Comparison of ENCODE assay signal across 1 cellular context in the genomic region with DNA sequence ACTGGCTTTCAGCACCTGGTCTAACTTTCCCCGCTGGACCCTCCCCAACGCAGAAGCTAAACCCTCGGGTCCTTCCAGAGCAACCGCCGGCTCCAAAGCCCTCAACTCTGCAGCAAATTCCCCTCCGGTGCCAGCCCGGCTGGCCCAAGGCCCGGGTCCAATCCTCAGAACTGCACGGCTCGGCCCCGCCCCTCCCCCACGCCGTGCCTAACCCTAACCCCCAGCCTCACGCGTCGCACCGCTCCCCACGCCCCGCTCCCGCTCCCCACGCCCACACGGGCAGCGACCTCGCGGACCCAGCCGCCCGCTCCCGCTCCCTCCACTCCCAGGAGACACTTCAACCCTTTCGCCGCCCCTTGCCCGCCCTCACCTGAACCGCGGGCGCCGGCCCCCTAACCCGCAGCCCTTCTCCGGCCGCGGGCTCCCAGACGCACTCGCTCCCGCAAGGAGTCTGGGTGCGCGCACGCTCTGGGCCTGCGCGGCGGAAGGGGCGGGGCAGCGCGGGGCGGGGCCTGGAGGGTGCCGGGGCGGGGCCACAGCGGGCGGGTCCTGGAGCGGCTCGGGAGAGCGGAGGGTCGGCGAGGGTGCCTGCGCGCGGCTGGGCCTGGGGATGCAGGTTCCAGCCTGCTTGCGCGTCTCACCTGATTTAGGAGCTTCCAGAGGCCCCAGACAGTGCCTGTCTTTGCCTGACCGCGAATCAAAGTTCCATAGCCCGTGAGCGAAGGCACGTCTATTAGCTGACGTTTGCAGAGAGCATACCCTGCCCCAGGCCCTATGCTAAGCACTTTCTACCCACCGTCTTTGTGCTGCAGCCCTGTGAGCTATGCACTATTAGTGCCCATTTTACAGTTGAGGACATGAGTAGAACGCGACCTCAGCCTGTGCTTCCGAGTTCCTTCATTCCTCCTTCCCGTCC.
TF ChIP-seq lines count a peak whose summit lies in the region.

A gene (minus strand): TSS at position 453 of the 916 bp plus-strand sequence. CDS start 2,729 bp downstream, outside the sequence.

TF ChIP-seq in HepG2, 621 proteins besides CTCF, POLR2A, EP300 and RAD21 (continued from another document and continues in another):
- TF ChIP-seq, protein P1, sequence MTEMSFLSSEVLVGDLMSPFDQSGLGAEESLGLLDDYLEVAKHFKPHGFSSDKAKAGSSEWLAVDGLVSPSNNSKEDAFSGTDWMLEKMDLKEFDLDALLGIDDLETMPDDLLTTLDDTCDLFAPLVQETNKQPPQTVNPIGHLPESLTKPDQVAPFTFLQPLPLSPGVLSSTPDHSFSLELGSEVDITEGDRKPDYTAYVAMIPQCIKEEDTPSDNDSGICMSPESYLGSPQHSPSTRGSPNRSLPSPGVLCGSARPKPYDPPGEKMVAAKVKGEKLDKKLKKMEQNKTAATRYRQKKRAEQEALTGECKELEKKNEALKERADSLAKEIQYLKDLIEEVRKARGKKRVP (CRISPR knock-in tag; IDR thresholded peaks at IDR 0.05): no peak
- TF ChIP-seq PTBP1 (IDR thresholded peaks at IDR 0.05; ENCODE audit: low read depth, low read length, poor library complexity, severe bottlenecking): no peak
- TF ChIP-seq ZNF530 (CRISPR knock-in tag; IDR thresholded peaks at IDR 0.05; ENCODE audit: low read depth): no peak
- TF ChIP-seq RFXAP (CRISPR knock-in tag; IDR thresholded peaks at IDR 0.05; ENCODE audit: borderline replicate concordance): 0 out of 2 replicates have a peak, but pooled peaks have one; percentile 4
- TF ChIP-seq ATM (IDR thresholded peaks at IDR 0.05; ENCODE audit: borderline replicate concordance): no peak
- TF ChIP-seq KLF15 (CRISPR knock-in tag; IDR thresholded peaks at IDR 0.05; ENCODE audit: borderline replicate concordance): 0 out of 2 replicates have a peak, but pooled peaks have one; percentile 42
- TF ChIP-seq ZBTB8A (CRISPR knock-in tag; IDR thresholded peaks at IDR 0.05; ENCODE audit: borderline replicate concordance, low read depth): no peak
- TF ChIP-seq, protein P2, sequence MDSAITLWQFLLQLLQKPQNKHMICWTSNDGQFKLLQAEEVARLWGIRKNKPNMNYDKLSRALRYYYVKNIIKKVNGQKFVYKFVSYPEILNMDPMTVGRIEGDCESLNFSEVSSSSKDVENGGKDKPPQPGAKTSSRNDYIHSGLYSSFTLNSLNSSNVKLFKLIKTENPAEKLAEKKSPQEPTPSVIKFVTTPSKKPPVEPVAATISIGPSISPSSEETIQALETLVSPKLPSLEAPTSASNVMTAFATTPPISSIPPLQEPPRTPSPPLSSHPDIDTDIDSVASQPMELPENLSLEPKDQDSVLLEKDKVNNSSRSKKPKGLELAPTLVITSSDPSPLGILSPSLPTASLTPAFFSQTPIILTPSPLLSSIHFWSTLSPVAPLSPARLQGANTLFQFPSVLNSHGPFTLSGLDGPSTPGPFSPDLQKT (CRISPR knock-in tag; IDR thresholded peaks at IDR 0.05; ENCODE audit: borderline replicate concordance): no peak; the same call in 1 of the 2 replicates
- peak; percentile 40; the same call in 1 of the 2 replicates for TF ChIP-seq TBX2 (CRISPR knock-in tag; IDR thresholded peaks at IDR 0.05; ENCODE audit: borderline replicate concordance)
- 0 out of 2 replicates have a peak, but pooled peaks have one; percentile 55 for TF ChIP-seq ZNF230 (CRISPR knock-in tag; IDR thresholded peaks at IDR 0.05)
- no peak for TF ChIP-seq REL (CRISPR knock-in tag; conservative IDR thresholded peaks at IDR 0.05)
- TF ChIP-seq, protein P3, sequence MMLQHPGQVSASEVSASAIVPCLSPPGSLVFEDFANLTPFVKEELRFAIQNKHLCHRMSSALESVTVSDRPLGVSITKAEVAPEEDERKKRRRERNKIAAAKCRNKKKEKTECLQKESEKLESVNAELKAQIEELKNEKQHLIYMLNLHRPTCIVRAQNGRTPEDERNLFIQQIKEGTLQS (CRISPR knock-in tag; IDR thresholded peaks at IDR 0.05): no peak
- TF ChIP-seq ZNF790 (CRISPR knock-in tag; IDR thresholded peaks at IDR 0.05; ENCODE audit: borderline replicate concordance): no peak
- no peak for TF ChIP-seq PAF1 (CRISPR knock-in tag; IDR thresholded peaks at IDR 0.05)
- TF ChIP-seq, protein P4, sequence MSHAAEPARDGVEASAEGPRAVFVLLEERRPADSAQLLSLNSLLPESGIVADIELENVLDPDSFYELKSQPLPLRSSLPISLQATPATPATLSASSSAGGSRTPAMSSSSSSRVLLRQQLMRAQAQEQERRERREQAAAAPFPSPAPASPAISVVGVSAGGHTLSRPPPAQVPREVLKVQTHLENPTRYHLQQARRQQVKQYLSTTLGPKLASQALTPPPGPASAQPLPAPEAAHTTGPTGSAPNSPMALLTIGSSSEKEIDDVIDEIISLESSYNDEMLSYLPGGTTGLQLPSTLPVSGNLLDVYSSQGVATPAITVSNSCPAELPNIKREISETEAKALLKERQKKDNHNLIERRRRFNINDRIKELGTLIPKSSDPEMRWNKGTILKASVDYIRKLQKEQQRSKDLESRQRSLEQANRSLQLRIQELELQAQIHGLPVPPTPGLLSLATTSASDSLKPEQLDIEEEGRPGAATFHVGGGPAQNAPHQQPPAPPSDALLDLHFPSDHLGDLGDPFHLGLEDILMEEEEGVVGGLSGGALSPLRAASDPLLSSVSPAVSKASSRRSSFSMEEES (CRISPR knock-in tag; IDR thresholded peaks at IDR 0.05): no peak
- TF ChIP-seq ELF4 (CRISPR knock-in tag; IDR thresholded peaks at IDR 0.05; ENCODE audit: borderline replicate concordance): no peak
- TF ChIP-seq CREM (IDR thresholded peaks at IDR 0.05): no peak
- no peak for TF ChIP-seq CREM (CRISPR knock-in tag; IDR thresholded peaks at IDR 0.05)
- TF ChIP-seq TOPORS (CRISPR knock-in tag; IDR thresholded peaks at IDR 0.05): no peak
- no peak for TF ChIP-seq SP1 (IDR thresholded peaks at IDR 0.05)
- TF ChIP-seq SP1 (CRISPR knock-in tag; IDR thresholded peaks at IDR 0.05): peak; percentile 58; the same call in 1 of the 2 replicates
- peak; percentile 74 for TF ChIP-seq KDM5A (IDR thresholded peaks at IDR 0.05; ENCODE audit: borderline replicate concordance, low read length)
- TF ChIP-seq, protein P5, sequence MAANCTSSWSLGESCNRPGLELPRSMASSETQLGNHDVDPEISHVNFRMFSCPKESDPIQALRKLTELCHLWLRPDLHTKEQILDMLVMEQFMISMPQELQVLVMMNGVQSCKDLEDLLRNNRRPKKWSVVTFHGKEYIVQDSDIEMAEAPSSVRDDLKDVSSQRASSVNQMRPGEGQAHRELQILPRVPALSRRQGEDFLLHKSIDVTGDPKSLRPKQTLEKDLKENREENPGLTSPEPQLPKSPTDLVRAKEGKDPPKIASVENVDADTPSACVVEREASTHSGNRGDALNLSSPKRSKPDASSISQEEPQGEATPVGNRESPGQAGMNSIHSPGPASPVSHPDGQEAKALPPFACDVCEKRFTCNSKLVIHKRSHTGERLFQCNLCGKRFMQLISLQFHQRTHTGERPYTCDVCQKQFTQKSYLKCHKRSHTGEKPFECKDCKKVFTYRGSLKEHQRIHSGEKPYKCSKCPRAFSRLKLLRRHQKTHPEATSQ (CRISPR knock-in tag; IDR thresholded peaks at IDR 0.05; ENCODE audit: borderline replicate concordance): no peak
- TF ChIP-seq JARID2 (CRISPR knock-in tag; IDR thresholded peaks at IDR 0.05; ENCODE audit: insufficient replicate concordance): no peak
- TF ChIP-seq ZNF180 (CRISPR knock-in tag; IDR thresholded peaks at IDR 0.05; ENCODE audit: borderline replicate concordance, low read depth): no peak
- TF ChIP-seq HOXD1 (CRISPR knock-in tag; IDR thresholded peaks at IDR 0.05): no peak
- no peak for TF ChIP-seq RFX3 (CRISPR knock-in tag; IDR thresholded peaks at IDR 0.05)
- TF ChIP-seq ZNF335 (CRISPR knock-in tag; IDR thresholded peaks at IDR 0.05): 0 out of 2 replicates have a peak, but pooled peaks have one; percentile 30
- TF ChIP-seq, protein P6, sequence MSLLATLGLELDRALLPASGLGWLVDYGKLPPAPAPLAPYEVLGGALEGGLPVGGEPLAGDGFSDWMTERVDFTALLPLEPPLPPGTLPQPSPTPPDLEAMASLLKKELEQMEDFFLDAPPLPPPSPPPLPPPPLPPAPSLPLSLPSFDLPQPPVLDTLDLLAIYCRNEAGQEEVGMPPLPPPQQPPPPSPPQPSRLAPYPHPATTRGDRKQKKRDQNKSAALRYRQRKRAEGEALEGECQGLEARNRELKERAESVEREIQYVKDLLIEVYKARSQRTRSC (CRISPR knock-in tag; IDR thresholded peaks at IDR 0.05; ENCODE audit: low read depth): no peak
- TF ChIP-seq, protein P7, sequence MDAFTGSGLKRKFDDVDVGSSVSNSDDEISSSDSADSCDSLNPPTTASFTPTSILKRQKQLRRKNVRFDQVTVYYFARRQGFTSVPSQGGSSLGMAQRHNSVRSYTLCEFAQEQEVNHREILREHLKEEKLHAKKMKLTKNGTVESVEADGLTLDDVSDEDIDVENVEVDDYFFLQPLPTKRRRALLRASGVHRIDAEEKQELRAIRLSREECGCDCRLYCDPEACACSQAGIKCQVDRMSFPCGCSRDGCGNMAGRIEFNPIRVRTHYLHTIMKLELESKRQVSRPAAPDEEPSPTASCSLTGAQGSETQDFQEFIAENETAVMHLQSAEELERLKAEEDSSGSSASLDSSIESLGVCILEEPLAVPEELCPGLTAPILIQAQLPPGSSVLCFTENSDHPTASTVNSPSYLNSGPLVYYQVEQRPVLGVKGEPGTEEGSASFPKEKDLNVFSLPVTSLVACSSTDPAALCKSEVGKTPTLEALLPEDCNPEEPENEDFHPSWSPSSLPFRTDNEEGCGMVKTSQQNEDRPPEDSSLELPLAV (CRISPR knock-in tag; conservative IDR thresholded peaks at IDR 0.05; ENCODE audit: low read depth): no peak
- no peak for TF ChIP-seq ZNF3 (CRISPR knock-in tag; IDR thresholded peaks at IDR 0.05)
- 0 out of 2 replicates have a peak, but pooled peaks have one; percentile 46 for TF ChIP-seq MEIS2 (CRISPR knock-in tag; IDR thresholded peaks at IDR 0.05)
- TF ChIP-seq ZNF577 (CRISPR knock-in tag; IDR thresholded peaks at IDR 0.05; ENCODE audit: borderline replicate concordance, low read depth): no peak
- TF ChIP-seq, protein P8, sequence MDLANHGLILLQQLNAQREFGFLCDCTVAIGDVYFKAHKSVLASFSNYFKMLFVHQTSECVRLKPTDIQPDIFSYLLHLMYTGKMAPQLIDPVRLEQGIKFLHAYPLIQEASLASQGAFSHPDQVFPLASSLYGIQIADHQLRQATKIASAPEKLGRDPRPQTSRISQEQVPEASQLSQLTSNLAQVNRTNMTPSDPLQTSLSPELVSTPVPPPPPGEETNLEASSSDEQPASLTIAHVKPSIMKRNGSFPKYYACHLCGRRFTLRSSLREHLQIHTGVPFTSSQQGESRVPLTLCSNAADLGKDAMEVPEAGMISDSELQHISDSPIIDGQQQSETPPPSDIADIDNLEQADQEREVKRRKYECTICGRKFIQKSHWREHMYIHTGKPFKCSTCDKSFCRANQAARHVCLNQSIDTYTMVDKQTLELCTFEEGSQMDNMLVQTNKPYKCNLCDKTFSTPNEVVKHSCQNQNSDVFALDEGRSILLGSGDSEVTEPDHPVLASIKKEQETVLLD (CRISPR knock-in tag; IDR thresholded peaks at IDR 0.05; ENCODE audit: low read depth): no peak
- peak; percentile 36 for TF ChIP-seq ZNF501 (CRISPR knock-in tag; IDR thresholded peaks at IDR 0.05)
- TF ChIP-seq, protein P9, sequence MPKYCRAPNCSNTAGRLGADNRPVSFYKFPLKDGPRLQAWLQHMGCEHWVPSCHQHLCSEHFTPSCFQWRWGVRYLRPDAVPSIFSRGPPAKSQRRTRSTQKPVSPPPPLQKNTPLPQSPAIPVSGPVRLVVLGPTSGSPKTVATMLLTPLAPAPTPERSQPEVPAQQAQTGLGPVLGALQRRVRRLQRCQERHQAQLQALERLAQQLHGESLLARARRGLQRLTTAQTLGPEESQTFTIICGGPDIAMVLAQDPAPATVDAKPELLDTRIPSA (CRISPR knock-in tag; IDR thresholded peaks at IDR 0.05; ENCODE audit: borderline replicate concordance): no peak
- TF ChIP-seq SP2 (CRISPR knock-in tag; IDR thresholded peaks at IDR 0.05): no peak; the same call in 1 of the 2 replicates
- TF ChIP-seq, protein P10, sequence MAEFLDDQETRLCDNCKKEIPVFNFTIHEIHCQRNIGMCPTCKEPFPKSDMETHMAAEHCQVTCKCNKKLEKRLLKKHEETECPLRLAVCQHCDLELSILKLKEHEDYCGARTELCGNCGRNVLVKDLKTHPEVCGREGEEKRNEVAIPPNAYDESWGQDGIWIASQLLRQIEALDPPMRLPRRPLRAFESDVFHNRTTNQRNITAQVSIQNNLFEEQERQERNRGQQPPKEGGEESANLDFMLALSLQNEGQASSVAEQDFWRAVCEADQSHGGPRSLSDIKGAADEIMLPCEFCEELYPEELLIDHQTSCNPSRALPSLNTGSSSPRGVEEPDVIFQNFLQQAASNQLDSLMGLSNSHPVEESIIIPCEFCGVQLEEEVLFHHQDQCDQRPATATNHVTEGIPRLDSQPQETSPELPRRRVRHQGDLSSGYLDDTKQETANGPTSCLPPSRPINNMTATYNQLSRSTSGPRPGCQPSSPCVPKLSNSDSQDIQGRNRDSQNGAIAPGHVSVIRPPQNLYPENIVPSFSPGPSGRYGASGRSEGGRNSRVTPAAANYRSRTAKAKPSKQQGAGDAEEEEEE (CRISPR knock-in tag; IDR thresholded peaks at IDR 0.05; ENCODE audit: borderline replicate concordance): no peak; the same call in 1 of the 2 replicates
- TF ChIP-seq NR2C2 (CRISPR knock-in tag; IDR thresholded peaks at IDR 0.05; ENCODE audit: borderline replicate concordance): no peak
- no peak for TF ChIP-seq HDAC6 (IDR thresholded peaks at IDR 0.05; ENCODE audit: low read depth, low read length)
- TF ChIP-seq PHF5A (CRISPR knock-in tag; IDR thresholded peaks at IDR 0.05; ENCODE audit: low read depth, unreplicated experiment): no peak
- TF ChIP-seq THAP11 (CRISPR knock-in tag; IDR thresholded peaks at IDR 0.05): peak; percentile 59; the same call in 1 of the 2 replicates
- no peak for TF ChIP-seq ZNF562 (CRISPR knock-in tag; IDR thresholded peaks at IDR 0.05; ENCODE audit: borderline replicate concordance)
- TF ChIP-seq, protein P11, sequence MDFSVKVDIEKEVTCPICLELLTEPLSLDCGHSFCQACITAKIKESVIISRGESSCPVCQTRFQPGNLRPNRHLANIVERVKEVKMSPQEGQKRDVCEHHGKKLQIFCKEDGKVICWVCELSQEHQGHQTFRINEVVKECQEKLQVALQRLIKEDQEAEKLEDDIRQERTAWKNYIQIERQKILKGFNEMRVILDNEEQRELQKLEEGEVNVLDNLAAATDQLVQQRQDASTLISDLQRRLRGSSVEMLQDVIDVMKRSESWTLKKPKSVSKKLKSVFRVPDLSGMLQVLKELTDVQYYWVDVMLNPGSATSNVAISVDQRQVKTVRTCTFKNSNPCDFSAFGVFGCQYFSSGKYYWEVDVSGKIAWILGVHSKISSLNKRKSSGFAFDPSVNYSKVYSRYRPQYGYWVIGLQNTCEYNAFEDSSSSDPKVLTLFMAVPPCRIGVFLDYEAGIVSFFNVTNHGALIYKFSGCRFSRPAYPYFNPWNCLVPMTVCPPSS (IDR thresholded peaks at IDR 0.05): no peak
- no peak for TF ChIP-seq TEAD2 (CRISPR knock-in tag; IDR thresholded peaks at IDR 0.05)
- no peak for TF ChIP-seq HOXA9 (CRISPR knock-in tag; IDR thresholded peaks at IDR 0.05; ENCODE audit: borderline replicate concordance)
- no peak; the same call in 1 of the 2 replicates for TF ChIP-seq SMAD3 (CRISPR knock-in tag; IDR thresholded peaks at IDR 0.05)
- no peak for TF ChIP-seq BCL6 (CRISPR knock-in tag; IDR thresholded peaks at IDR 0.05)
